In the genomic region with DNA sequence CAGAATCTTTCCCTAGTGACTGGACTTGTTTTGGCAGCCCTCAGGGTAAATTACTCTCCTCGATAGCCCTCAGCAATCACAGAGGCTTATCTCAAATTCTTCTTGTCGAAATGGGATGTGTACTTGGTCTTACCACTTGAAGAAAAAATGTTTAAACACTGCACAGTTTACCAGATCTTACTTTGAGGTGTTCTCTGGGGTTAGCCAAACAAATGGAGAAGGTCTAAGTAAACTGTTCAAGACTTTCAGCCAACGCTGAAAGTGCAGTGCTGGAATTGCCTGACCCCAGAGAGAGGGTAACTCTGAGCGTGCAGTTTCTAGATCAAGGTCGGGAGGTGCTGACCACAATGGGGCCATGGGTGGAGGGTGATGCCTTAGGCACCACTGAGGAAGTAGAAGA, we compare ENCODE assay signal across 12 cellular contexts. TPM values are rescaled to one million over a fixed set of nuclear protein-coding genes. Genes with fewer than 3 reads are reported as not detected.
A peak's percentile ranks its signal among the peaks of the same experiment; 100 is the strongest.
DNase-seq lines count a peak whose midpoint lies in the region; ATAC-seq and TF ChIP-seq lines count a peak whose summit lies in the region.
"Had no signal": no experiment of that assay in that cellular context is flagged by ENCODE, and none has a peak within 500 bp of the region (broad histone marks: within the 10 kb centered on the region; RNA-seq: fewer than 3 reads in every experiment).

No MANE protein-coding gene starts in this region.

- H3K27ac ChIP-seq in CD4-positive, alpha-beta memory T cell (ENCODE audit: low read depth, low read length), result no peak overlapping the region
- H3K27ac ChIP-seq in left ventricle myocardium inferior (replicated peaks), result no peak overlapping the region
- no peak overlapping the region for H3K27ac ChIP-seq in caudate nucleus (ENCODE audit: low read depth, low read length)

- no peak for DNase-seq in CD4-positive, alpha-beta memory T cell
- DNase-seq in natural killer cell, result peak; percentile 42
- no peak for DNase-seq in left ventricle myocardium inferior
- DNase-seq in caudate nucleus (lab: John Stamatoyannopoulos, UW), result no peak
- DNase-seq: effector CD4-positive, alpha-beta T cell; mucosa of descending colon; NCI-H774 had no signal

- H3K9me3 ChIP-seq in CD4-positive, alpha-beta memory T cell (ENCODE audit: control insufficient read depth in 1 of 2, low read length in 2 of 2), result no peaks in the 10 kb centered on the region
- no peaks in the 10 kb centered on the region for H3K9me3 ChIP-seq in left ventricle myocardium inferior (replicated peaks)
- H3K9me3 ChIP-seq: BE2C, mucosa of descending colon had no signal

- POLR2A ChIA-PET in CD4-positive, alpha-beta memory T cell (lab: Charles Lee; ENCODE audit: partially characterized antibody), result interaction anchor here (1.5 kb wide), 1 partner anchor 12 kb away, joined by 3 read pairs; no protein-coding TSS in a partner anchor

- intact Hi-C loops in CD4-positive, alpha-beta memory T cell (cut with micrococcal nuclease), result no loop called here
- intact Hi-C loops in natural killer cell (cut with micrococcal nuclease) (loop anchor here (1.0 kb wide), 1 partner anchor 37 kb away; no protein-coding TSS in a partner anchor), left ventricle myocardium inferior (cut with micrococcal nuclease) (no loop called here)

- H3K27me3 Mint-ChIP-seq in CD4-positive, alpha-beta memory T cell, result peaks cover 4 to 15% of the 10 kb centered on the region in 2 donors
- peaks cover 3% of the 10 kb centered on the region for H3K27me3 Mint-ChIP-seq in activated T-helper 17 cell treated with anti-CD3 and anti-CD28 coated beads, Interleukin-2, amount 50 U/mL, for 72 hours
- H3K27me3 Mint-ChIP-seq in natural killer cell (ENCODE audit: low read depth in 2 of 2), result no peaks in the 10 kb centered on the region

- CTCF ChIA-PET in CD4-positive, alpha-beta memory T cell (lab: Charles Lee; ENCODE audit: partially characterized antibody), result interaction anchor here (2.0 to 2.5 kb wide), 2 partner anchors 15 to 477 kb away, joined by 8 to 14 read pairs; no protein-coding TSS in a partner anchor

- H3K4me3 Mint-ChIP-seq in CD4-positive, alpha-beta memory T cell, result peak overlapping the region in 5 of 8 donors; percentile 25 to 40 (median 33)
- H3K4me3 Mint-ChIP-seq in activated T-helper 17 cell treated with anti-CD3 and anti-CD28 coated beads, Interleukin-2, amount 50 U/mL, for 72 hours, result peak overlapping the region; percentile 38
- peak overlapping the region; percentile 76 for H3K4me3 Mint-ChIP-seq in natural killer cell

- no peaks in the 10 kb centered on the region for H3K36me3 ChIP-seq in CD4-positive, alpha-beta memory T cell (ENCODE audit: insufficient read depth, low read length)
- no peaks in the 10 kb centered on the region for H3K36me3 ChIP-seq in left ventricle myocardium inferior
- H3K36me3 ChIP-seq: BE2C had no signal

- H3K4me1 Mint-ChIP-seq in CD4-positive, alpha-beta memory T cell, result peaks cover 9 to 21% (median 17%) of the 10 kb centered on the region in 4 donors
- H3K4me1 Mint-ChIP-seq in activated T-helper 17 cell treated with anti-CD3 and anti-CD28 coated beads, Interleukin-2, amount 50 U/mL, for 72 hours, result peaks cover 20% of the 10 kb centered on the region
- peaks cover 57 to 62% of the 10 kb centered on the region in 2 donors for H3K4me1 Mint-ChIP-seq in natural killer cell

- no peak overlapping the region for H3K4me3 ChIP-seq in CD4-positive, alpha-beta memory T cell (ENCODE audit: low read length in 2 of 2)
- H3K4me3 ChIP-seq in left ventricle myocardium inferior, result no peak overlapping the region
- H3K4me3 ChIP-seq: mucosa of descending colon had no signal

- ATAC-seq in HG03342 (IDR thresholded peaks at IDR 0.05; ENCODE audit: unreplicated experiment) (peak; percentile 27), natural killer cell (peak; percentile 78 to 96 (median 90)), HG03280 (IDR thresholded peaks at IDR 0.05; ENCODE audit: unreplicated experiment) (no peak), GM21447 (IDR thresholded peaks at IDR 0.05; ENCODE audit: unreplicated experiment) (no peak)
- ATAC-seq in activated T-helper 17 cell treated with anti-CD3 and anti-CD28 coated beads, Interleukin-2, amount 50 U/mL, for 72 hours (replicated peaks), result peak; percentile 62

- H3K9me3 Mint-ChIP-seq in CD4-positive, alpha-beta memory T cell, result peaks cover 0 to 1% (median 0%) of the 10 kb centered on the region in 8 donors
- H3K9me3 Mint-ChIP-seq in activated T-helper 17 cell treated with anti-CD3 and anti-CD28 coated beads, Interleukin-2, amount 50 U/mL, for 72 hours, result no peaks in the 10 kb centered on the region
- no peaks in the 10 kb centered on the region for H3K9me3 Mint-ChIP-seq in natural killer cell

- H3K4me1 ChIP-seq in CD4-positive, alpha-beta memory T cell (ENCODE audit: insufficient read depth, low read length), result peaks cover 10% of the 10 kb centered on the region
- no peaks in the 10 kb centered on the region for H3K4me1 ChIP-seq in left ventricle myocardium inferior

- TF ChIP-seq CTCF in natural killer cell (IDR thresholded peaks at IDR 0.05) (no peak), left ventricle myocardium inferior (IDR thresholded peaks at IDR 0.05; ENCODE audit: borderline replicate concordance) (no peak)

- peaks cover 4% of the 10 kb centered on the region for H3K27me3 ChIP-seq in CD4-positive, alpha-beta memory T cell (ENCODE audit: insufficient read depth, low read length)
- no peaks in the 10 kb centered on the region for H3K27me3 ChIP-seq in left ventricle myocardium inferior (ENCODE audit: low read depth)
- H3K27me3 ChIP-seq: BE2C had no signal

- H3K36me3 Mint-ChIP-seq in CD4-positive, alpha-beta memory T cell, result no peaks in the 10 kb centered on the region
- H3K36me3 Mint-ChIP-seq in activated T-helper 17 cell treated with anti-CD3 and anti-CD28 coated beads, Interleukin-2, amount 50 U/mL, for 72 hours (ENCODE audit: low read depth), result no peaks in the 10 kb centered on the region
- H3K36me3 Mint-ChIP-seq in natural killer cell, result no peaks in the 10 kb centered on the region

- peak overlapping the region in 1 of 7 donors; percentile 7 for H3K27ac Mint-ChIP-seq in CD4-positive, alpha-beta memory T cell
- no peak overlapping the region for H3K27ac Mint-ChIP-seq in activated T-helper 17 cell treated with anti-CD3 and anti-CD28 coated beads, Interleukin-2, amount 50 U/mL, for 72 hours
- H3K27ac Mint-ChIP-seq in natural killer cell, result peak overlapping the region; percentile 79 to 86

RNA-seq across cellular contexts. Expression of a gene that starts 39.2 kb away (rescaled TPM):
- 10 to 100 TPM; 17.5 to 19.9 TPM for total RNA-seq in CD4-positive, alpha-beta memory T cell
- 10 to 100 TPM; 71.9 to 88.8 TPM for polyA plus RNA-seq in CD4-positive, alpha-beta memory T cell
- total RNA-seq in activated T-helper 17 cell treated with anti-CD3 and anti-CD28 coated beads, Interleukin-2, amount 50 U/mL, for 72 hours, result 1 to 10 TPM; 5.4 to 6.0 TPM
- 100 to 1,000 TPM; 127 to 207 (median 150) TPM for total RNA-seq in natural killer cell
- 13.5 TPM for total RNA-seq in left ventricle myocardium inferior

Comparison
In these comparisons a context has a peak if more than half of its experiments do, and no peak if none do; other contexts are left out.
1. ATAC-seq: peak in HG03342 (single experiment), activated T-helper 17 cell treated with anti-CD3 and anti-CD28 coated beads, Interleukin-2, amount 50 U/mL, for 72 hours (single experiment) and natural killer cell (3 of 3); none in HG03280 (single experiment) and GM21447 (single experiment).
2. Peak in every context shown above with its lines, with median percentiles within 50 percentile points of each other: H3K4me3 Mint-ChIP-seq.